In genomic region chr18:48320639-48320945, GRCh38 we compare ENCODE assay signal across 11 cellular contexts.
DNase-seq lines count a peak whose midpoint lies in the region; ATAC-seq and TF ChIP-seq lines count a peak whose summit lies in the region.
"Had no signal": no experiment of that assay in that cellular context is flagged by ENCODE, and none has a peak within 500 bp of the region (broad histone marks: within the 10 kb centered on the region; RNA-seq: fewer than 3 reads in every experiment).

No MANE protein-coding gene starts in this region.

- H3K79me2 ChIP-seq in Loucy (ENCODE audit: insufficient read depth, low read length) (no peaks in the 10 kb centered on the region), parathyroid adenoma (no peaks in the 10 kb centered on the region)

- H3K36me3 Mint-ChIP-seq in endodermal cell (ENCODE audit: low read depth): no peaks in the 10 kb centered on the region
- H3K36me3 Mint-ChIP-seq in activated T-cell treated with anti-CD3 and anti-CD28 coated beads, Interleukin-2, amount 50 U/mL, for 24 hours (ENCODE audit: low read depth): no peaks in the 10 kb centered on the region
- H3K36me3 Mint-ChIP-seq: CD8-positive, alpha-beta memory T cell had no signal

- TF ChIP-seq CTCF in Loucy (conservative IDR thresholded peaks at IDR 0.05; ENCODE audit: low read length) (no peak), endodermal cell (conservative IDR thresholded peaks at IDR 0.05) (no peak), parathyroid adenoma (IDR thresholded peaks at IDR 0.05) (no peak)

- H3K9me2 ChIP-seq in Loucy (replicated peaks; ENCODE audit: low read depth, low read length): no peaks in the 10 kb centered on the region

- H3K4me1 ChIP-seq in Loucy (ENCODE audit: insufficient read depth, low read length, poor library complexity, severe bottlenecking) (peaks cover 22% of the 10 kb centered on the region), endodermal cell (ENCODE audit: control insufficient read depth, insufficient read depth, low read length) (peaks cover 12% of the 10 kb centered on the region), parathyroid adenoma (peaks cover 22% of the 10 kb centered on the region)

- peak overlapping the region; percentile 11 for H3K27ac Mint-ChIP-seq in endodermal cell
- no peak overlapping the region for H3K27ac Mint-ChIP-seq in activated T-cell treated with anti-CD3 and anti-CD28 coated beads, Interleukin-2, amount 50 U/mL, for 24 hours

- H3K4me3 ChIP-seq in Loucy (ENCODE audit: low read length, poor library complexity, severe bottlenecking) (no peak overlapping the region), endodermal cell (ENCODE audit: low read length) (no peak overlapping the region), parathyroid adenoma (ENCODE audit: low read depth, low read length) (no peak overlapping the region)

- intact Hi-C loops in sciatic nerve (cut with DNase I): no loop called here

- peak; percentile 37 for DNase-seq in Daoy (ENCODE audit: low read depth)
- no peak for DNase-seq in endodermal cell
- DNase-seq in sciatic nerve (ENCODE audit: low spot score): no peak
- no peak for DNase-seq in NCI-H2081 treated with DMSO at 0.1 percent for 48 hours (lab: John Stamatoyannopoulos, UW)
- DNase-seq in activated T-cell treated with anti-CD3 and anti-CD28 coated beads, Interleukin-2, amount 50 U/mL, for 24 hours: no peak
- DNase-seq: CD8-positive, alpha-beta memory T cell; H7; NCI-H446 had no signal

- H3K4me2 ChIP-seq in Loucy (ENCODE audit: low read depth, low read length, poor library complexity, severe bottlenecking): peak overlapping the region; percentile 55
- H3K4me2 ChIP-seq in parathyroid adenoma (ENCODE audit: low read length): no peak overlapping the region

- H3K9ac ChIP-seq in Loucy (ENCODE audit: low read depth, low read length, poor library complexity, severe bottlenecking) (peak overlapping the region; percentile 29), endodermal cell (ENCODE audit: extremely low read depth, low read length, poor library complexity, severe bottlenecking) (no peak overlapping the region), parathyroid adenoma (no peak overlapping the region)

- H3K36me3 ChIP-seq in Loucy (ENCODE audit: insufficient read depth, low read length) (no peaks in the 10 kb centered on the region), endodermal cell (ENCODE audit: control insufficient read depth, insufficient read depth, low read length) (no peaks in the 10 kb centered on the region), parathyroid adenoma (ENCODE audit: control insufficient read depth, insufficient read depth, low read length) (no peaks in the 10 kb centered on the region)

- no peaks in the 10 kb centered on the region for H3K9me3 ChIP-seq in Loucy (ENCODE audit: insufficient read depth, low read depth, low read length)
- no peaks in the 10 kb centered on the region for H3K9me3 ChIP-seq in endodermal cell (ENCODE audit: control insufficient read depth, low read length)
- H3K9me3 ChIP-seq in parathyroid adenoma (ENCODE audit: control insufficient read depth, low read length): no peaks in the 10 kb centered on the region

- H3K27me3 ChIP-seq in Loucy (ENCODE audit: insufficient read depth, low read length, poor library complexity, severe bottlenecking) (no peaks in the 10 kb centered on the region), endodermal cell (ENCODE audit: control insufficient read depth, insufficient read depth, low read length, poor library complexity, severe bottlenecking) (no peaks in the 10 kb centered on the region), parathyroid adenoma (ENCODE audit: control insufficient read depth, insufficient read depth, low read length) (no peaks in the 10 kb centered on the region)

- peaks cover 5% of the 10 kb centered on the region; the same call in 1 of the 2 replicates for H3F3A ChIP-seq in Loucy (ENCODE audit: low read depth)

- H3K9me3 Mint-ChIP-seq in endodermal cell: no peaks in the 10 kb centered on the region
- no peaks in the 10 kb centered on the region for H3K9me3 Mint-ChIP-seq in activated T-cell treated with anti-CD3 and anti-CD28 coated beads, Interleukin-2, amount 50 U/mL, for 24 hours
- H3K9me3 Mint-ChIP-seq: CD8-positive, alpha-beta memory T cell had no signal

- no peak overlapping the region for H3K4me3 Mint-ChIP-seq in endodermal cell
- no peak overlapping the region for H3K4me3 Mint-ChIP-seq in activated T-cell treated with anti-CD3 and anti-CD28 coated beads, Interleukin-2, amount 50 U/mL, for 24 hours
- H3K4me3 Mint-ChIP-seq: CD8-positive, alpha-beta memory T cell had no signal

- no peak overlapping the region for H3K27ac ChIP-seq in endodermal cell (ENCODE audit: low read depth, low read length)
- H3K27ac ChIP-seq in parathyroid adenoma: no peak overlapping the region

- H3K4me1 Mint-ChIP-seq in endodermal cell: peaks cover 40% of the 10 kb centered on the region
- no peaks in the 10 kb centered on the region for H3K4me1 Mint-ChIP-seq in activated T-cell treated with anti-CD3 and anti-CD28 coated beads, Interleukin-2, amount 50 U/mL, for 24 hours (ENCODE audit: low read depth)
- H3K4me1 Mint-ChIP-seq: CD8-positive, alpha-beta memory T cell had no signal

- 82 to 100% methylated on average over 3 to 4 of the region's 4 CpGs for WGBS in endodermal cell (ENCODE audit: insufficient coverage in 1 of 2, insufficient read length in 1 of 2), 2 experiments

- no peak for ATAC-seq in sciatic nerve
- ATAC-seq: HepG2 had no signal

- no peak overlapping the region; the same call in 1 of the 2 replicates for H2AFZ ChIP-seq in Loucy (ENCODE audit: low read length)
- H2AFZ ChIP-seq in parathyroid adenoma: peak overlapping the region; percentile 65

- peaks cover 3% of the 10 kb centered on the region for H3K27me3 Mint-ChIP-seq in endodermal cell (ENCODE audit: insufficient read depth)
- H3K27me3 Mint-ChIP-seq in activated T-cell treated with anti-CD3 and anti-CD28 coated beads, Interleukin-2, amount 50 U/mL, for 24 hours: peaks cover 4% of the 10 kb centered on the region

- no peaks in the 10 kb centered on the region for H4K20me1 ChIP-seq in Loucy (ENCODE audit: insufficient read depth, low read length, poor library complexity, severe bottlenecking)
